Comparison of ENCODE assay signal across 9 cellular contexts in the genomic region with DNA sequence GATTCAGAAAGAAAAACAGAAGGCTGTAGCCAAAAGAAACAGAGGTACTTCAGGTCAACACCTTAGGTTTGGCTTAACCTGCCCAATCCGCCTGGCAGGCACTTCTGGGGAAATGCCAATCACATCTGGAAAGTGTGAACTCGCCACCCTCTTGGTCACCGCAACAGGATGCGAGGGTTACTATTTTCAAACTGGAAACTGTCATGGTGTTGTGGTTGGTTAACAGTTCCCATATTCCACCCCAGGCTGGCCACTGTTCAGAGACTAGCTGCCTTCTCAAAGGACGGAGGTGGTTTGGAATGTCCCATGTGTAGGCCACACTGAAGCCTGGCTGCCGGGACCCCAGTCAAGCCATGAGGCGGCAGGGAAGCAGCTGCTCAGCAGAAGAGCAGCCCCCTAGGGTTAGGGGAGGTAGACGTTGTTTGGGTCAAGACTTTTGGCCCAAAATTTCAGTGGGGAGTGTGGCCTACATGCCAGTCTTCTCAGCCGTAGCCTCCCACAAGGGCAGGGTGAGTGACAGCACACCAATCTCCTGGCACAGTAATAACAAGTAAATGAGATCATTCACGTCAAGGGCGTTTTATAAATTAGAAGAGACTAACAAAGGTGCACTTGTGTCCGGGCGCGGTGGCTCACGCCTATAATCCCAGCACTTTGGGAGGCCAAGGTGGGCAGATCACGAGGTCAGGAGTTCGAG. TPM values are rescaled to one million over a fixed set of nuclear protein-coding genes. Genes with fewer than 3 reads are reported as not detected.
DNase-seq lines count a peak whose midpoint lies in the region; ATAC-seq, FAIRE-seq and TF ChIP-seq lines count a peak whose summit lies in the region.
"Had no signal": no experiment of that assay in that cellular context is flagged by ENCODE, and none has a peak within 500 bp of the region (broad histone marks: within the 10 kb centered on the region; RNA-seq: fewer than 3 reads in every experiment).

No MANE protein-coding gene starts in this region.

- no peaks in the 10 kb centered on the region for H3K27me3 ChIP-seq in psoas muscle (ENCODE audit: insufficient read depth in 3 of 3, low read length in 2 of 3)

- H3K27ac Mint-ChIP-seq in WTC11 (0 out of 2 replicates have a peak overlapping the region, but pooled peaks have one; percentile 31), HFFc6 (no peak overlapping the region)
- H3K27ac Mint-ChIP-seq: memory B cell had no signal

- intact Hi-C loops in psoas muscle (cut with DNase I): no loop called here

- H3K36me3 Mint-ChIP-seq in WTC11: peaks cover 38% of the 10 kb centered on the region
- peaks cover 5% of the 10 kb centered on the region; the same call in 1 of the 2 replicates for H3K36me3 Mint-ChIP-seq in HFFc6 (ENCODE audit: low read depth)
- H3K36me3 Mint-ChIP-seq: memory B cell had no signal

- peaks cover 44% of the 10 kb centered on the region for H3K4me1 ChIP-seq in psoas muscle

- H3K27me3 Mint-ChIP-seq in WTC11 (ENCODE audit: low read depth) (no peaks in the 10 kb centered on the region), HFFc6 (ENCODE audit: insufficient read depth) (peaks cover 2% of the 10 kb centered on the region)

- TF ChIP-seq CTCF in WTC11 (IDR thresholded peaks at IDR 0.05) (no peak), psoas muscle (IDR thresholded peaks at IDR 0.05) (no peak), HFFc6 (IDR thresholded peaks at IDR 0.05) (no peak)

- POLR2A ChIA-PET in WTC11 (lab: Charles Lee): interaction anchor here (1.1 kb wide), 1 partner anchor 16 kb away, joined by 3 read pairs; no protein-coding TSS in a partner anchor

- H3K4me1 Mint-ChIP-seq in WTC11 (peaks cover 26% of the 10 kb centered on the region), HFFc6 (ENCODE audit: low read depth) (peaks cover 57% of the 10 kb centered on the region)
- H3K4me1 Mint-ChIP-seq: memory B cell had no signal

- no peak for DNase-seq in GM12892 (ENCODE audit: insufficient read length)
- no peak for DNase-seq in WTC11 (ENCODE audit: low spot score)
- DNase-seq in psoas muscle: peak; percentile 23 to 40
- no peak for DNase-seq in NCI-H1105 (lab: John Stamatoyannopoulos, UW)
- DNase-seq in T-helper 1 cell: no peak
- no peak for DNase-seq in stimulated activated CD4-positive, alpha-beta T cell treated with anti-CD3 and anti-CD28 coated beads, Interleukin-12 subunit alpha, Interleukin-12 subunit beta, amount 100 ng/mL, for 4 hours
- DNase-seq in HFFc6: no peak

- peak; percentile 21 for FAIRE-seq in GM12892 (lab: Jason Lieb, UNC)

- H3K9me3 Mint-ChIP-seq in WTC11 (no peaks in the 10 kb centered on the region), HFFc6 (no peaks in the 10 kb centered on the region)
- H3K9me3 Mint-ChIP-seq: memory B cell had no signal

- H3K4me3 Mint-ChIP-seq in WTC11 (no peak overlapping the region), HFFc6 (no peak overlapping the region)
- H3K4me3 Mint-ChIP-seq: memory B cell had no signal

- 86 to 90% (median 86%) methylated on average over 17 of the region's 17 CpGs for WGBS in psoas muscle, 3 donors

- CTCF ChIA-PET in WTC11 (lab: Charles Lee): interaction anchor here (0.7 kb wide), 1 partner anchor 11 kb away, joined by 4 read pairs; no protein-coding TSS in a partner anchor

- H3K4me3 ChIP-seq in psoas muscle: no peak overlapping the region

- ATAC-seq in GM21825 (IDR thresholded peaks at IDR 0.05; ENCODE audit: unreplicated experiment): peak; percentile 53
- no peak for ATAC-seq in WTC11
- ATAC-seq in psoas muscle: no peak

- H3K9me3 ChIP-seq in psoas muscle: no peaks in the 10 kb centered on the region

- no peak overlapping the region for H3K27ac ChIP-seq in psoas muscle

- no peak for TF ChIP-seq POLR2A in GM12892 (IDR thresholded peaks at IDR 0.05; ENCODE audit: low read depth, low read length)

- H3K36me3 ChIP-seq in psoas muscle (ENCODE audit: insufficient read depth in 1 of 2, low read depth in 1 of 2): peaks cover 0 to 6% of the 10 kb centered on the region in 2 donors

TF ChIP-seq in WTC11, 78 proteins besides CTCF, POLR2A, EP300 and RAD21:
- no peak for TF ChIP-seq ZNF232 (CRISPR knock-in tag; IDR thresholded peaks at IDR 0.05)
- TF ChIP-seq, protein P1, sequence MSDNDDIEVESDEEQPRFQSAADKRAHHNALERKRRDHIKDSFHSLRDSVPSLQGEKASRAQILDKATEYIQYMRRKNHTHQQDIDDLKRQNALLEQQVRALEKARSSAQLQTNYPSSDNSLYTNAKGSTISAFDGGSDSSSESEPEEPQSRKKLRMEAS (CRISPR knock-in tag; IDR thresholded peaks at IDR 0.05): no peak
- TF ChIP-seq, protein P2, sequence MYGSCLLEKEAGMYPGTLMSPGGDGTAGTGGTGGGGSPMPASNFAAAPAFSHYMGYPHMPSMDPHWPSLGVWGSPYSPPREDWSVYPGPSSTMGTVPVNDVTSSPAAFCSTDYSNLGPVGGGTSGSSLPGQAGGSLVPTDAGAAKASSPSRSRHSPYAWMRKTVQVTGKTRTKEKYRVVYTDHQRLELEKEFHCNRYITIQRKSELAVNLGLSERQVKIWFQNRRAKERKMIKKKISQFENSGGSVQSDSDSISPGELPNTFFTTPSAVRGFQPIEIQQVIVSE (CRISPR knock-in tag; IDR thresholded peaks at IDR 0.05; ENCODE audit: borderline replicate concordance): no peak
- TF ChIP-seq, protein P3, sequence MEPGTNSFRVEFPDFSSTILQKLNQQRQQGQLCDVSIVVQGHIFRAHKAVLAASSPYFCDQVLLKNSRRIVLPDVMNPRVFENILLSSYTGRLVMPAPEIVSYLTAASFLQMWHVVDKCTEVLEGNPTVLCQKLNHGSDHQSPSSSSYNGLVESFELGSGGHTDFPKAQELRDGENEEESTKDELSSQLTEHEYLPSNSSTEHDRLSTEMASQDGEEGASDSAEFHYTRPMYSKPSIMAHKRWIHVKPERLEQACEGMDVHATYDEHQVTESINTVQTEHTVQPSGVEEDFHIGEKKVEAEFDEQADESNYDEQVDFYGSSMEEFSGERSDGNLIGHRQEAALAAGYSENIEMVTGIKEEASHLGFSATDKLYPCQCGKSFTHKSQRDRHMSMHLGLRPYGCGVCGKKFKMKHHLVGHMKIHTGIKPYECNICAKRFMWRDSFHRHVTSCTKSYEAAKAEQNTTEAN (CRISPR knock-in tag; IDR thresholded peaks at IDR 0.05): no peak
- TF ChIP-seq JAZF1 (CRISPR knock-in tag; IDR thresholded peaks at IDR 0.05): no peak
- TF ChIP-seq FOXJ3 (CRISPR knock-in tag; IDR thresholded peaks at IDR 0.05; ENCODE audit: borderline replicate concordance): no peak
- TF ChIP-seq NFATC4 (CRISPR knock-in tag; IDR thresholded peaks at IDR 0.05): no peak
- TF ChIP-seq EMX1 (CRISPR knock-in tag; IDR thresholded peaks at IDR 0.05): no peak

RNA-seq across cellular contexts. Expression of a gene that starts 54.6 kb away (rescaled TPM):
- 25.1 TPM for polyA plus RNA-seq in GM12892 (2012; ENCODE audit: missing spikeins)
- total RNA-seq in WTC11 (2021) (39.7 to 45.4 TPM (median 42.0 TPM) in 3 replicates), psoas muscle (1 to 10 TPM; 4.2 to 9.2 (median 6.3) TPM)
- polyA plus RNA-seq in psoas muscle: 1 to 10 TPM; 3.6 to 6.9 (median 6.6) TPM
- total RNA-seq in HFFc6 (2021; fragmentation: NEBNext Ultra II Directional; extraction: Animal tissue kit (Norgen Biotek cat#: 25700)): 10 to 100 TPM; 25.2 to 39.6 (median 28.4) TPM

Comparison
In these comparisons a context has a peak if more than half of its experiments do, and no peak if none do; other contexts are left out.
1. DNase-seq: peak in psoas muscle (2 of 2); none in GM12892 (single experiment), WTC11 (single experiment), NCI-H1105 (single experiment), T-helper 1 cell (0 of 5), stimulated activated CD4-positive, alpha-beta T cell treated with anti-CD3 and anti-CD28 coated beads, Interleukin-12 subunit alpha, Interleukin-12 subunit beta, amount 100 ng/mL, for 4 hours (single experiment) and HFFc6 (single experiment).